Comparison of ENCODE assay signal across 7 cellular contexts in genomic region chr20:36773123-36773547, GRCh38. TPM values are rescaled to one million over a fixed set of nuclear protein-coding genes. Genes with fewer than 3 reads are reported as not detected.
DNase-seq lines count a peak whose midpoint lies in the region; ATAC-seq and TF ChIP-seq lines count a peak whose summit lies in the region.

No MANE protein-coding gene starts in this region.

- no peak overlapping the region for H2BK120ac ChIP-seq in mesenchymal stem cell (ENCODE audit: low read depth, low read length)

- H3K4me3 ChIP-seq in body of pancreas (peak overlapping the region; percentile 30 to 32), mesenchymal stem cell (ENCODE audit: insufficient read depth in 1 of 2, low read depth in 1 of 2, low read length in 2 of 2) (peak overlapping the region; percentile 86 to 91)

- no peaks in the 10 kb centered on the region for H3K27me3 ChIP-seq in body of pancreas
- H3K27me3 ChIP-seq in mesenchymal stem cell (ENCODE audit: control insufficient read depth in 1 of 2, insufficient read depth in 1 of 2, low read length in 2 of 2) = no peaks in the 10 kb centered on the region

- H3K18ac ChIP-seq in mesenchymal stem cell (ENCODE audit: low read depth in 1 of 2, low read length in 2 of 2) = peak overlapping the region; percentile 9 to 82

- TF ChIP-seq POLR2A in body of pancreas (IDR thresholded peaks at IDR 0.05) = no peak

- H3K36me3 ChIP-seq in body of pancreas (replicated peaks in 1 of 2; ENCODE audit: insufficient read depth in 1 of 2, low read depth in 2 of 2) (no peaks in the 10 kb centered on the region), mesenchymal stem cell (ENCODE audit: control insufficient read depth in 1 of 2, insufficient read depth in 2 of 2, low read depth in 1 of 2, low read length in 2 of 2) (peaks cover 2 to 12% of the 10 kb centered on the region in 2 experiments)

- H2AK5ac ChIP-seq in mesenchymal stem cell (ENCODE audit: low read length, severe bottlenecking) = no peak overlapping the region

- DNase-seq in HT-29 (ENCODE audit: low spot score) (peak; percentile 54), body of pancreas (no peak), mesenchymal stem cell (no peak), islet precursor cell (no peak), HPDE6-E6E7 (ENCODE audit: extremely low spot score) (no peak)

- ATAC-seq in GM18873 (IDR thresholded peaks at IDR 0.05; ENCODE audit: low FRiP score, unreplicated experiment) (peak; percentile 10), body of pancreas (no peak), HG02885 (IDR thresholded peaks at IDR 0.05; ENCODE audit: poor library complexity, unreplicated experiment) (no peak)

- peak overlapping the region in 1 of 2 experiments; percentile 74 for H3K23ac ChIP-seq in mesenchymal stem cell (ENCODE audit: low read length in 2 of 2)

- peaks cover 15% of the 10 kb centered on the region for H3K4me1 ChIP-seq in body of pancreas
- H3K4me1 ChIP-seq in mesenchymal stem cell (ENCODE audit: control insufficient read depth, insufficient read depth, low read depth, low read length) = peaks cover 2% of the 10 kb centered on the region

- peak overlapping the region; percentile 98 for H3K9ac ChIP-seq in mesenchymal stem cell (ENCODE audit: low read length)

- no peak overlapping the region for H2BK5ac ChIP-seq in mesenchymal stem cell (ENCODE audit: low read depth, low read length, poor library complexity, severe bottlenecking)

- H3K27ac ChIP-seq in body of pancreas (peak overlapping the region; percentile 79 to 98 (median 94)), mesenchymal stem cell (ENCODE audit: low read length, poor library complexity, severe bottlenecking) (no peak overlapping the region)

- peak overlapping the region; percentile 85 for H3K4me2 ChIP-seq in mesenchymal stem cell (ENCODE audit: low read length, poor library complexity, severe bottlenecking)

- peak overlapping the region in 1 of 2 experiments; percentile 5 for H3K4ac ChIP-seq in mesenchymal stem cell (ENCODE audit: low read depth in 1 of 2, low read length in 2 of 2)

- peak overlapping the region in 1 of 2 experiments; percentile 58 for H3K14ac ChIP-seq in mesenchymal stem cell (ENCODE audit: low read length in 2 of 2)

- no peak for TF ChIP-seq CTCF in body of pancreas (IDR thresholded peaks at IDR 0.05)

- intact Hi-C loops in body of pancreas (cut with DNase I) = no loop called here

- H2BK15ac ChIP-seq in mesenchymal stem cell (ENCODE audit: low read depth, poor library complexity, severe bottlenecking) = no peak overlapping the region

- H3K9me3 ChIP-seq in body of pancreas (no peaks in the 10 kb centered on the region), mesenchymal stem cell (ENCODE audit: control insufficient read depth, low read length) (no peaks in the 10 kb centered on the region)

- H4K91ac ChIP-seq in mesenchymal stem cell (ENCODE audit: low read length) = peak overlapping the region; percentile 62

- H3K79me1 ChIP-seq in mesenchymal stem cell (replicated peaks; ENCODE audit: low read length, poor library complexity, severe bottlenecking) = peaks cover 15% of the 10 kb centered on the region

- H2AFZ ChIP-seq in mesenchymal stem cell (ENCODE audit: low read depth, low read length) = peak overlapping the region; percentile 74

- H4K8ac ChIP-seq in mesenchymal stem cell (ENCODE audit: low read length) = peak overlapping the region; percentile 72

- 1 to 4% methylated on average over 6 to 19 of the region's 19 CpGs for WGBS in body of pancreas, 2 donors
- WGBS in mesenchymal stem cell = 6% methylated on average over 16 of the region's 19 CpGs

- H2BK12ac ChIP-seq in mesenchymal stem cell (ENCODE audit: low read length in 2 of 2) = no peak overlapping the region

RNA-seq across cellular contexts. Expression of gene DSN1, which starts 0.4 kb away (rescaled TPM):
- 23.6 and 28.3 TPM in 2 replicates for total RNA-seq in HT-29 (2014; rRNA removed; shearing (Covaris generic))
- 1 to 10 TPM; 1.8 to 5.6 TPM for total RNA-seq in body of pancreas
- 7.9 TPM for polyA plus RNA-seq in mesenchymal stem cell (2013, experiment 1 of 2)
- polyA plus RNA-seq in mesenchymal stem cell (2013, experiment 2 of 2) = 8.4 TPM

RNA-seq across cellular contexts. Expression of gene NDRG3, which starts 27.2 kb away (rescaled TPM):
- total RNA-seq in HT-29 (2014; rRNA removed; shearing (Covaris generic)) = 22.8 and 22.9 TPM in 2 replicates
- 10 to 100 TPM in 1 of 2 donors, 1 to 10 TPM in 1; 9.2 to 11.9 TPM for total RNA-seq in body of pancreas
- 23.9 TPM for polyA plus RNA-seq in mesenchymal stem cell (2013, experiment 1 of 2)
- polyA plus RNA-seq in mesenchymal stem cell (2013, experiment 2 of 2) = 23.9 TPM
